28 cellular contexts compared by ENCODE assay signal in genomic region chr14:106821119-106821518, GRCh38.
"Had no signal": no experiment of that assay in that cellular context is flagged by ENCODE, and none has a peak within 500 bp of the region (broad histone marks: within the 10 kb centered on the region; RNA-seq: fewer than 3 reads in every experiment).

No MANE protein-coding gene starts in this region.

- H3K4me1 Mint-ChIP-seq: endodermal cell; naive thymus-derived CD4-positive, alpha-beta T cell; nephron; neural progenitor cell had no signal

- H3K27ac ChIP-seq: dorsolateral prefrontal cortex, epithelial cell of prostate, foreskin keratinocyte, gastroesophageal sphincter, heart left ventricle, hepatocyte, left lung, neural progenitor cell, parathyroid adenoma, right lobe of liver, stomach, thyroid gland had no signal

- H3K4me3 Mint-ChIP-seq: endodermal cell; naive thymus-derived CD4-positive, alpha-beta T cell; nephron; neural progenitor cell; type B pancreatic cell had no signal

- H3K27me3 ChIP-seq: foreskin keratinocyte, hepatocyte, neural progenitor cell, thyroid gland had no signal

- H3K9me3 Mint-ChIP-seq: naive thymus-derived CD4-positive, alpha-beta T cell; type B pancreatic cell had no signal

- H3K27ac Mint-ChIP-seq: endodermal cell; naive thymus-derived CD4-positive, alpha-beta T cell; nephron; neural progenitor cell; progenitor cell of endocrine pancreas; type B pancreatic cell had no signal

- DNase-seq: dorsolateral prefrontal cortex; effector CD4-positive, alpha-beta T cell; endodermal cell; foreskin keratinocyte; heart left ventricle; kidney; left lung; mesendoderm; midbrain; naive thymus-derived CD4-positive, alpha-beta T cell; right lobe of liver; small intestine; stimulated activated CD4-positive, alpha-beta T cell treated with anti-CD3 and anti-CD28 coated beads, Interleukin-12 subunit alpha, Interleukin-12 subunit beta, amount 100 ng/mL, for 4 hours; stimulated activated CD4-positive, alpha-beta T cell treated with anti-CD3 and anti-CD28 coated beads, Interleukin-1b, Interleukin-23, amount 100 ng/mL, for 48 hours; stimulated activated CD4-positive, alpha-beta T cell treated with anti-CD3 and anti-CD28 coated beads, Interleukin-4, amount 100 ng/mL, for 1 hour; stimulated activated CD8-positive, alpha-beta memory T cell treated with anti-CD3 and anti-CD28 coated beads, Interleukin-4, amount 100 ng/mL, for 48 hours; stimulated activated naive CD4-positive, alpha-beta T cell treated with Interleukin-2 at 50 U/mL for 16 hours; stomach; thyroid gland had no signal

- H3K4me2 ChIP-seq: hepatocyte, neural progenitor cell had no signal

- FAIRE-seq: kidney had no signal

- H3K27me3 Mint-ChIP-seq: progenitor cell of endocrine pancreas, type B pancreatic cell had no signal

- ATAC-seq: esophagus mucosa; foreskin keratinocyte; gastroesophageal sphincter; heart left ventricle; left lung; naive thymus-derived CD4-positive, alpha-beta T cell; right lobe of liver had no signal

- H3K36me3 Mint-ChIP-seq: naive thymus-derived CD4-positive, alpha-beta T cell; neural progenitor cell; type B pancreatic cell had no signal

- H3K4me1 ChIP-seq: foreskin keratinocyte, gastroesophageal sphincter, heart left ventricle, left lung, neural progenitor cell, parathyroid adenoma, right lobe of liver, stomach, thyroid gland had no signal

- H3K79me2 ChIP-seq: hepatocyte, parathyroid adenoma had no signal

- H3K4me3 ChIP-seq: dorsolateral prefrontal cortex, gastroesophageal sphincter, heart left ventricle, hepatocyte, left lung, neural progenitor cell, right lobe of liver, stomach, thyroid gland had no signal

- H3K9me3 ChIP-seq: gastroesophageal sphincter, heart left ventricle, left lung, right lobe of liver, stomach, thyroid gland had no signal

- H3K36me3 ChIP-seq: gastroesophageal sphincter, heart left ventricle, left lung, neural progenitor cell, right lobe of liver, stomach, thyroid gland had no signal
